In genomic region chr1:201264554-201264953, GRCh38 we compare ENCODE assay signal across 22 cellular contexts. TPM values are rescaled to one million over a fixed set of nuclear protein-coding genes. Genes with fewer than 3 reads are reported as not detected.
DNase-seq lines count a peak whose midpoint lies in the region; ATAC-seq and TF ChIP-seq lines count a peak whose summit lies in the region.
"Had no signal": no experiment of that assay in that cellular context is flagged by ENCODE, and none has a peak within 500 bp of the region (broad histone marks: within the 10 kb centered on the region; RNA-seq: fewer than 3 reads in every experiment).

No MANE protein-coding gene starts in this region.

- H3K27ac Mint-ChIP-seq in activated T-cell treated with anti-CD3 and anti-CD28 coated beads, Interleukin-2, amount 50 U/mL, for 72 hours: peak overlapping the region; percentile 36
- H3K27ac Mint-ChIP-seq: CD8-positive, alpha-beta T cell had no signal

- no peaks in the 10 kb centered on the region for H3K4me1 Mint-ChIP-seq in activated T-cell treated with anti-CD3 and anti-CD28 coated beads, Interleukin-2, amount 50 U/mL, for 72 hours (ENCODE audit: low read depth)

- H3K27ac ChIP-seq in RWPE1 (peak overlapping the region; percentile 50), spleen (no peak overlapping the region)
- H3K27ac ChIP-seq: BLaER1 treated with 17β-estradiol and CSF1 and Interleukin-3, amounts not matched to agents 10 nM and 100 nM; GM23248; Peyer's patch had no signal

- no peak for TF ChIP-seq CTCF in RWPE1 (conservative IDR thresholded peaks at IDR 0.05; ENCODE audit: low read depth)
- no peak for TF ChIP-seq CTCF in spleen (IDR thresholded peaks at IDR 0.05 in 8 of 11, conservative IDR thresholded peaks at IDR 0.05 in 3 of 11)

- 77 to 92% (median 86%) methylated on average over 4 of the region's 4 CpGs for WGBS in spleen, 5 donors

- no peaks in the 10 kb centered on the region for H3K9me3 Mint-ChIP-seq in activated T-cell treated with anti-CD3 and anti-CD28 coated beads, Interleukin-2, amount 50 U/mL, for 72 hours
- H3K9me3 Mint-ChIP-seq: CD8-positive, alpha-beta T cell had no signal

- H3K27me3 ChIP-seq in spleen (replicated peaks in 1 of 7): peaks cover 0 to 64% (median 17%) of the 10 kb centered on the region in 7 donors
- H3K27me3 ChIP-seq: Peyer's patch had no signal

- intact Hi-C loops in spleen (cut with DNase I; ENCODE audit: low total_unique reads): no loop called here

- DNase-seq in activated T-cell treated with anti-CD3 and anti-CD28 coated beads, Interleukin-2, amount 50 U/mL, for 72 hours: no peak
- DNase-seq in activated T-cell treated with anti-CD3 and anti-CD28 coated beads, Interleukin-2, amount 50 U/mL, for 1 hour: no peak
- no peak for DNase-seq in RWPE1 (ENCODE audit: low spot score)
- peak; percentile 23 for DNase-seq in islet precursor cell
- DNase-seq in spleen: peak; percentile 25
- DNase-seq: Calu3; EL; GM23248; Kasumi-1; NCI-H1092; NCI-H146; NCI-H2081 treated with DMSO at 0.1 percent for 48 hours; NK-92 treated with Interleukin-12 subunit alpha and Interleukin-12 subunit beta, amount 100 ng/mL, for 24 hours; Right ventricle myocardium superior had no signal

- no peak overlapping the region for H3K4me3 Mint-ChIP-seq in activated T-cell treated with anti-CD3 and anti-CD28 coated beads, Interleukin-2, amount 50 U/mL, for 72 hours
- H3K4me3 Mint-ChIP-seq: CD8-positive, alpha-beta T cell had no signal

- H3K36me3 ChIP-seq in spleen: no peaks in the 10 kb centered on the region
- H3K36me3 ChIP-seq: BLaER1 treated with 17β-estradiol and CSF1 and Interleukin-3, amounts not matched to agents 10 nM and 100 nM; HAP-1; Peyer's patch had no signal

- no peak overlapping the region for H3K4me3 ChIP-seq in spleen
- H3K4me3 ChIP-seq: A549; BLaER1 treated with 17β-estradiol and CSF1 and Interleukin-3, amounts not matched to agents 10 nM and 100 nM; GM12878; GM23248; HAP-1; Peyer's patch had no signal

- CTCF ChIA-PET in RWPE1 (lab: Yijun Ruan, JAX): interaction anchor here (3.6 kb wide), 1 partner anchor 10 kb away, joined by 17 read pairs; no protein-coding TSS in a partner anchor

- H3K27me3 Mint-ChIP-seq in activated T-cell treated with anti-CD3 and anti-CD28 coated beads, Interleukin-2, amount 50 U/mL, for 72 hours (ENCODE audit: low read depth): peaks cover 39% of the 10 kb centered on the region

- no peak for ATAC-seq in activated T-cell treated with anti-CD3 and anti-CD28 coated beads, Interleukin-2, amount 50 U/mL, for 72 hours (replicated peaks in 1 of 2)
- no peak for ATAC-seq in GM18873 (IDR thresholded peaks at IDR 0.05; ENCODE audit: low FRiP score, unreplicated experiment)
- no peak for ATAC-seq in HG02763 (IDR thresholded peaks at IDR 0.05; ENCODE audit: unreplicated experiment)
- ATAC-seq: A549; CD8-positive, alpha-beta T cell; GM12878 had no signal

- TF ChIP-seq POLR2A in spleen (IDR thresholded peaks at IDR 0.05): no peak

- POLR2A ChIA-PET in RWPE1 (lab: Yijun Ruan, JAX; ENCODE audit: low non-redundant PET): interaction anchor here (0.6 kb wide), 1 partner anchor 126 kb away, joined by 4 read pairs; no protein-coding TSS in a partner anchor

- peaks cover 0 to 11% (median 0%) of the 10 kb centered on the region in 6 donors for H3K4me1 ChIP-seq in spleen
- H3K4me1 ChIP-seq: HAP-1 had no signal

- no peaks in the 10 kb centered on the region for H3K36me3 Mint-ChIP-seq in activated T-cell treated with anti-CD3 and anti-CD28 coated beads, Interleukin-2, amount 50 U/mL, for 72 hours (ENCODE audit: insufficient read depth in 2 of 2)
- H3K36me3 Mint-ChIP-seq: CD8-positive, alpha-beta T cell had no signal

- no peaks in the 10 kb centered on the region for H3K9me3 ChIP-seq in spleen
- H3K9me3 ChIP-seq: A549; BLaER1 treated with 17β-estradiol and CSF1 and Interleukin-3, amounts not matched to agents 10 nM and 100 nM; HAP-1; Peyer's patch had no signal

RNA-seq across cellular contexts. Expression of gene PKP1, which starts 18.8 kb away (rescaled TPM):
- total RNA-seq in activated T-cell treated with anti-CD3 and anti-CD28 coated beads, Interleukin-2, amount 50 U/mL, for 72 hours: not detected
- total RNA-seq in spleen: not detected
- polyA plus RNA-seq in spleen: under 1 TPM; 0.04 to 0.10 (median 0.06) TPM
- total RNA-seq: CD8-positive, alpha-beta T cell; GM12878 had no signal
- polyA plus RNA-seq: A549 had no signal

Comparison
In these comparisons a context has a peak if more than half of its experiments do, and no peak if none do; other contexts are left out.
1. DNase-seq: peak in islet precursor cell (single experiment) and spleen (single experiment); none in activated T-cell treated with anti-CD3 and anti-CD28 coated beads, Interleukin-2, amount 50 U/mL, for 72 hours (0 of 2), activated T-cell treated with anti-CD3 and anti-CD28 coated beads, Interleukin-2, amount 50 U/mL, for 1 hour (single experiment) and RWPE1 (single experiment).